In genomic region chr3:169058681-169059080, GRCh38 we compare ENCODE assay signal across 26 cellular contexts.
DNase-seq lines count a peak whose midpoint lies in the region; ATAC-seq, FAIRE-seq and TF ChIP-seq lines count a peak whose summit lies in the region.
"Had no signal": no experiment of that assay in that cellular context is flagged by ENCODE, and none has a peak within 500 bp of the region (broad histone marks: within the 10 kb centered on the region; RNA-seq: fewer than 3 reads in every experiment).

No MANE protein-coding gene starts in this region.

- H3K36me3 ChIP-seq in bronchial epithelial cell (ENCODE audit: control insufficient read depth, insufficient read depth, low read length) = no peaks in the 10 kb centered on the region
- H3K36me3 ChIP-seq: BE2C; BLaER1 treated with 17β-estradiol and CSF1 and Interleukin-3, amounts not matched to agents 10 nM and 100 nM; HAP-1 had no signal

- H3K9me3 Mint-ChIP-seq in immature natural killer cell = peaks cover 0 to 14% (median 6%) of the 10 kb centered on the region in 6 donors
- H3K9me3 Mint-ChIP-seq: CD4-positive, alpha-beta T cell; HFFc6 had no signal

- peak; percentile 25 for DNase-seq in HPDE6-E6E7 (ENCODE audit: extremely low spot score)
- DNase-seq in RWPE1 (ENCODE audit: low spot score) = peak; percentile 28
- peak; percentile 80 for DNase-seq in bronchial epithelial cell (ENCODE audit: low read depth)
- peak; percentile 19 to 55 for DNase-seq in foreskin keratinocyte
- DNase-seq in immature natural killer cell = no peak
- no peak for DNase-seq in retina
- DNase-seq: 8988T; ACHN; AML-193; BE2C; CD4-positive, alpha-beta T cell; CD8-positive, alpha-beta memory T cell; DMS79; EL; GDM1; GOT3; HFFc6 had no signal

- no peaks in the 10 kb centered on the region for H3K4me1 Mint-ChIP-seq in immature natural killer cell
- H3K4me1 Mint-ChIP-seq: CD14-positive monocyte; CD8-positive, alpha-beta memory T cell had no signal

- TF ChIP-seq CTCF in RWPE1 (conservative IDR thresholded peaks at IDR 0.05; ENCODE audit: low read depth) = no peak
- no peak for TF ChIP-seq CTCF in bronchial epithelial cell (IDR thresholded peaks at IDR 0.05; ENCODE audit: insufficient read depth, low read length, severe bottlenecking)
- no peak for TF ChIP-seq CTCF in foreskin keratinocyte (conservative IDR thresholded peaks at IDR 0.05)

- H3K4me3 Mint-ChIP-seq in immature natural killer cell = no peak overlapping the region
- H3K4me3 Mint-ChIP-seq: CD14-positive monocyte; CD4-positive, alpha-beta T cell; CD8-positive, alpha-beta memory T cell; HFFc6 had no signal

- peak; percentile 86 for ATAC-seq in foreskin keratinocyte
- ATAC-seq in GM21360 (IDR thresholded peaks at IDR 0.05; ENCODE audit: unreplicated experiment) = no peak
- ATAC-seq: A549, GM12878 had no signal

- POLR2A ChIA-PET in RWPE1 (lab: Yijun Ruan, JAX; ENCODE audit: low non-redundant PET) = no interaction called here

- no peaks in the 10 kb centered on the region for H3K27me3 ChIP-seq in bronchial epithelial cell (ENCODE audit: control insufficient read depth, insufficient read depth, low read length)
- H3K27me3 ChIP-seq in foreskin keratinocyte = no peaks in the 10 kb centered on the region
- H3K27me3 ChIP-seq: BLaER1 treated with 17β-estradiol and CSF1 and Interleukin-3, amounts not matched to agents 10 nM and 100 nM had no signal

- H3K36me3 Mint-ChIP-seq in immature natural killer cell = no peaks in the 10 kb centered on the region
- H3K36me3 Mint-ChIP-seq: CD14-positive monocyte; CD8-positive, alpha-beta memory T cell had no signal

- no peaks in the 10 kb centered on the region for H3K27me3 Mint-ChIP-seq in immature natural killer cell (ENCODE audit: low read depth in 3 of 3)
- H3K27me3 Mint-ChIP-seq: CD4-positive, alpha-beta T cell; CD8-positive, alpha-beta memory T cell had no signal

- peaks cover 11% of the 10 kb centered on the region for H3K4me1 ChIP-seq in foreskin keratinocyte
- H3K4me1 ChIP-seq: A549; BE2C; BLaER1 treated with 17β-estradiol and CSF1 and Interleukin-3, amounts not matched to agents 10 nM and 100 nM; HAP-1 had no signal

- H3K4me3 ChIP-seq in bronchial epithelial cell (ENCODE audit: low read depth, low read length) = no peak overlapping the region
- H3K4me3 ChIP-seq: A549; BLaER1 treated with 17β-estradiol and CSF1 and Interleukin-3, amounts not matched to agents 10 nM and 100 nM; GM12878; HAP-1 had no signal

- CTCF ChIA-PET in RWPE1 (lab: Yijun Ruan, JAX) = interaction anchor here (0.6 kb wide), 1 partner anchor 11 kb away, joined by 3 read pairs; no protein-coding TSS in a partner anchor

- FAIRE-seq in bronchial epithelial cell (lab: Jason Lieb, UNC) = no peak
- FAIRE-seq: A549, D721Med, GM12878, GM18507, H54 had no signal

- H3K27ac Mint-ChIP-seq in immature natural killer cell = no peak overlapping the region
- H3K27ac Mint-ChIP-seq: CD14-positive monocyte; CD4-positive, alpha-beta T cell; CD8-positive, alpha-beta memory T cell; HFFc6 had no signal

- no peak overlapping the region for H3K27ac ChIP-seq in RWPE1
- no peak overlapping the region for H3K27ac ChIP-seq in foreskin keratinocyte
- H3K27ac ChIP-seq: A549; BLaER1 treated with 17β-estradiol and CSF1 and Interleukin-3, amounts not matched to agents 10 nM and 100 nM had no signal

Comparison
In these comparisons a context has a peak if more than half of its experiments do, and no peak if none do; other contexts are left out.
1. DNase-seq: peak in HPDE6-E6E7 (single experiment), RWPE1 (single experiment), bronchial epithelial cell (single experiment) and foreskin keratinocyte (2 of 2); none in immature natural killer cell (0 of 3) and retina (single experiment).